17 cellular contexts compared by ENCODE assay signal in genomic region chr13:49023441-49023840, GRCh38. TPM values are rescaled to one million over a fixed set of nuclear protein-coding genes. Genes with fewer than 3 reads are reported as not detected.
DNase-seq lines count a peak whose midpoint lies in the region; ATAC-seq and TF ChIP-seq lines count a peak whose summit lies in the region.
"Had no signal": no experiment of that assay in that cellular context is flagged by ENCODE, and none has a peak within 500 bp of the region (broad histone marks: within the 10 kb centered on the region; RNA-seq: fewer than 3 reads in every experiment).

No MANE protein-coding gene starts in this region.

- no peaks in the 10 kb centered on the region for H3K27me3 ChIP-seq in GM23248 (replicated peaks; ENCODE audit: insufficient read depth)
- no peaks in the 10 kb centered on the region for H3K27me3 ChIP-seq in RWPE2 (ENCODE audit: insufficient read depth, poor library complexity, severe bottlenecking)
- H3K27me3 ChIP-seq in skeletal muscle satellite cell (ENCODE audit: control insufficient read depth, insufficient read depth, low read length) = no peaks in the 10 kb centered on the region
- H3K27me3 ChIP-seq: adrenal gland, ovary, tibial nerve had no signal

- H3K4me1 Mint-ChIP-seq in T-helper 2 cell treated with Interferon-gamma antibody and Interleukin-4, amounts not matched to agents 5 μg/mL and 100 μg/mL, for 36 hours (ENCODE audit: low read depth) = no peaks in the 10 kb centered on the region

- in situ Hi-C loops in GM23248 (cut with MboI) = no loop called here
- in situ Hi-C loops in G401 (cut with HindIII; ENCODE audit: low sequenced_read_pairs) = no loop called here

- peak overlapping the region; percentile 10 for H3K4me3 ChIP-seq in GM23248
- no peak overlapping the region for H3K4me3 ChIP-seq in RWPE2 (ENCODE audit: severe bottlenecking)
- H3K4me3 ChIP-seq in fibroblast of mammary gland (ENCODE audit: control insufficient read depth, low read depth, low read length) = no peak overlapping the region
- H3K4me3 ChIP-seq in skeletal muscle satellite cell (ENCODE audit: low read length) = no peak overlapping the region
- H3K4me3 ChIP-seq: adrenal gland, GM12878, ovary, tibial nerve had no signal

- H3K4me2 ChIP-seq in GM23248 (ENCODE audit: unreplicated experiment) (peak overlapping the region; percentile 86), skeletal muscle satellite cell (ENCODE audit: low read length) (peak overlapping the region; percentile 50)

- H3K27ac Mint-ChIP-seq in T-helper 2 cell treated with Interferon-gamma antibody and Interleukin-4, amounts not matched to agents 5 μg/mL and 100 μg/mL, for 36 hours = no peak overlapping the region
- H3K27ac Mint-ChIP-seq: activated T-cell treated with anti-CD3 and anti-CD28 coated beads, Interleukin-2, amount 50 U/mL, for 24 hours; T-cell had no signal

- peaks cover 22% of the 10 kb centered on the region for H3K9me3 Mint-ChIP-seq in T-helper 2 cell treated with Interferon-gamma antibody and Interleukin-4, amounts not matched to agents 5 μg/mL and 100 μg/mL, for 36 hours

- H3K4me1 ChIP-seq in GM23248 (ENCODE audit: insufficient read depth) (peaks cover 53% of the 10 kb centered on the region), RWPE2 (ENCODE audit: insufficient read depth, poor library complexity, severe bottlenecking) (peaks cover 34% of the 10 kb centered on the region), skeletal muscle satellite cell (ENCODE audit: control insufficient read depth, insufficient read depth, low read length) (peaks cover 44% of the 10 kb centered on the region)
- H3K4me1 ChIP-seq: adrenal gland, tibial nerve had no signal

- peak overlapping the region; percentile 66 for H3K27ac ChIP-seq in GM23248
- H3K27ac ChIP-seq in RWPE2 (ENCODE audit: poor library complexity, severe bottlenecking) = peak overlapping the region; percentile 77
- H3K27ac ChIP-seq: adrenal gland, ovary, tibial nerve had no signal

- H2AFZ ChIP-seq in GM23248 = no peak overlapping the region

- no peaks in the 10 kb centered on the region for H3K9me2 ChIP-seq in GM23248 (ENCODE audit: insufficient read depth)

- ATAC-seq in RWPE2 (ENCODE audit: low read depth) (peak; percentile 76), omental fat pad (ENCODE audit: low FRiP score) (no peak)
- ATAC-seq: activated CD4-positive, CD25-positive, alpha-beta regulatory T cell treated with anti-CD3 and anti-CD28 coated beads, Interleukin-2, amount 50 U/mL, for 24 hours; GM12878; T-cell had no signal

- CTCF ChIA-PET in HEK293T (lab: Yijun Ruan, JAX) = no interaction called here

- POLR2A ChIA-PET in HEK293T (lab: Yijun Ruan, JAX) = no interaction called here

- H3K9me3 ChIP-seq in GM23248 (ENCODE audit: low read depth) = no peaks in the 10 kb centered on the region
- H3K9me3 ChIP-seq in RWPE2 (ENCODE audit: severe bottlenecking) = peaks cover 6% of the 10 kb centered on the region
- H3K9me3 ChIP-seq in skeletal muscle satellite cell (replicated peaks; ENCODE audit: low read length) = no peaks in the 10 kb centered on the region
- H3K9me3 ChIP-seq: ovary, tibial nerve had no signal

- H3K9ac ChIP-seq in GM23248 = no peak overlapping the region
- peak overlapping the region; percentile 82 for H3K9ac ChIP-seq in skeletal muscle satellite cell (ENCODE audit: low read depth, low read length)

- H3K36me3 ChIP-seq in GM23248 (ENCODE audit: low read depth) (0 out of 2 replicates have a peak, but pooled peaks cover 7% of the 10 kb centered on the region), RWPE2 (ENCODE audit: low read depth) (0 out of 2 replicates have a peak, but pooled peaks cover 5% of the 10 kb centered on the region), skeletal muscle satellite cell (ENCODE audit: insufficient read depth, low read length) (peaks cover 17% of the 10 kb centered on the region)
- H3K36me3 ChIP-seq: adrenal gland, ovary had no signal

- TF ChIP-seq CTCF in RWPE2 (IDR thresholded peaks at IDR 0.05; ENCODE audit: poor library complexity, severe bottlenecking) = no peak
- no peak for TF ChIP-seq CTCF in fibroblast of mammary gland (conservative IDR thresholded peaks at IDR 0.05; ENCODE audit: control insufficient read depth, insufficient read depth, low read depth, low read length)
- TF ChIP-seq CTCF in omental fat pad (IDR thresholded peaks at IDR 0.05) = no peak

- H3K4me3 Mint-ChIP-seq in T-helper 2 cell treated with Interferon-gamma antibody and Interleukin-4, amounts not matched to agents 5 μg/mL and 100 μg/mL, for 36 hours = no peak overlapping the region
- H3K4me3 Mint-ChIP-seq: activated T-cell treated with anti-CD3 and anti-CD28 coated beads, Interleukin-2, amount 50 U/mL, for 24 hours; T-cell had no signal

- peaks cover 19% of the 10 kb centered on the region for H3K36me3 Mint-ChIP-seq in T-helper 2 cell treated with Interferon-gamma antibody and Interleukin-4, amounts not matched to agents 5 μg/mL and 100 μg/mL, for 36 hours (ENCODE audit: low read depth)

- DNase-seq in GM23248 (peak; percentile 87), RWPE2 (ENCODE audit: low spot score) (no peak), fibroblast of mammary gland (ENCODE audit: low read depth) (peak; percentile 89), omental fat pad (ENCODE audit: low spot score) (no peak), G401 (ENCODE audit: low spot score) (no peak), HEK293T (ENCODE audit: extremely low spot score) (no peak)
- no peak for DNase-seq in T-helper 2 cell treated with Interferon-gamma antibody and Interleukin-4, amounts not matched to agents 5 μg/mL and 100 μg/mL, for 36 hours (ENCODE audit: low spot score)
- DNase-seq: activated T-cell treated with anti-CD3 and anti-CD28 coated beads, Interleukin-2, amount 50 U/mL, for 24 hours; adrenal gland; DMS 273 treated with DMSO at 0.1 percent for 48 hours; mesendoderm; ovary; T-cell had no signal

- peaks cover 81% of the 10 kb centered on the region for H3K79me2 ChIP-seq in GM23248 (ENCODE audit: insufficient read depth)

- H3K27me3 Mint-ChIP-seq in T-helper 2 cell treated with Interferon-gamma antibody and Interleukin-4, amounts not matched to agents 5 μg/mL and 100 μg/mL, for 36 hours (ENCODE audit: low read depth) = no peaks in the 10 kb centered on the region
- H3K27me3 Mint-ChIP-seq: activated T-cell treated with anti-CD3 and anti-CD28 coated beads, Interleukin-2, amount 50 U/mL, for 24 hours; T-cell had no signal

- peaks cover 44% of the 10 kb centered on the region for H3F3A ChIP-seq in GM23248 (ENCODE audit: insufficient read depth)

- H4K20me1 ChIP-seq in GM23248 (ENCODE audit: insufficient read depth) = no peaks in the 10 kb centered on the region

TF ChIP-seq in HEK293T, 16 proteins besides CTCF, POLR2A, EP300 and RAD21:
- TF ChIP-seq FOXA1 (IDR thresholded peaks at IDR 0.05) (no peak), BHLHE40 (IDR thresholded peaks at IDR 0.05; ENCODE audit: borderline replicate concordance) (no peak), CTBP1 (IDR thresholded peaks at IDR 0.05; ENCODE audit: borderline replicate concordance) (no peak), SUZ12 (IDR thresholded peaks at IDR 0.05) (no peak), LEF1 (IDR thresholded peaks at IDR 0.05; ENCODE audit: borderline replicate concordance) (no peak), FOXK2 (IDR thresholded peaks at IDR 0.05) (no peak), NFRKB (IDR thresholded peaks at IDR 0.05) (no peak), PKNOX1 (IDR thresholded peaks at IDR 0.05) (no peak), HDGF (IDR thresholded peaks at IDR 0.05; ENCODE audit: borderline replicate concordance) (no peak), ARNT (IDR thresholded peaks at IDR 0.05) (no peak), SP1 (IDR thresholded peaks at IDR 0.05) (no peak)

RNA-seq across cellular contexts. Expression of gene FNDC3A, which starts 47.7 kb away (rescaled TPM):
- total RNA-seq in GM23248 (2014; rRNA removed; shearing (Covaris generic)) = 41.4 and 50.4 TPM in 2 replicates
- 19.5 and 20.0 TPM in 2 replicates for polyA plus RNA-seq in GM23248 (2016; fragmentation: Nextera tagmentation; extraction: Ambion mirVana)
- total RNA-seq in skeletal muscle satellite cell (2012; rRNA removed) = 46.7 and 58.6 TPM in 2 replicates
- 10 to 100 TPM; 53.7 to 59.8 (median 56.4) TPM for total RNA-seq in omental fat pad
- total RNA-seq in G401 (2014; rRNA removed; shearing (Covaris generic)) = 25.4 and 38.4 TPM in 2 replicates

Comparison
In these comparisons a context has a peak if more than half of its experiments do, and no peak if none do; other contexts are left out.
1. DNase-seq: peak in GM23248 (single experiment) and fibroblast of mammary gland (single experiment); none in RWPE2 (single experiment), omental fat pad (single experiment), G401 (single experiment), T-helper 2 cell treated with Interferon-gamma antibody and Interleukin-4, amounts not matched to agents 5 μg/mL and 100 μg/mL, for 36 hours (single experiment) and HEK293T (single experiment).